In genomic region chr15:49707598-49707997, GRCh38 we compare ENCODE assay signal across 9 cellular contexts.
"Had no signal": no experiment of that assay in that cellular context is flagged by ENCODE, and none has a peak within 500 bp of the region (broad histone marks: within the 10 kb centered on the region; RNA-seq: fewer than 3 reads in every experiment).

No MANE protein-coding gene starts in this region.

- H3K4me1 Mint-ChIP-seq: GM23338, H9 had no signal

- H3K4me3 ChIP-seq: GM23338 had no signal

- ATAC-seq: GM23338, HepG2 had no signal

- H3K27ac ChIP-seq: HL-60, KMS-11 had no signal

- DNase-seq: H9, HCEC 1CT, HFFc6, Karpas-422 had no signal

- H3K27ac Mint-ChIP-seq: GM23338, HFFc6, IgD-negative memory B cell had no signal

- H3K27me3 Mint-ChIP-seq: IgD-negative memory B cell had no signal

- H3K4me3 Mint-ChIP-seq: GM23338, H9, HFFc6, IgD-negative memory B cell had no signal
